ENCODE assay signal across 1 cellular context in genomic region chr2:234802071-234802844, GRCh38.
TF ChIP-seq lines count a peak whose summit lies in the region.

No MANE protein-coding gene starts in this region.

TF ChIP-seq in HepG2, 621 proteins besides CTCF, POLR2A, EP300 and RAD21 (continued from another document and continues in another):
- no peak for TF ChIP-seq GLMP (CRISPR knock-in tag; IDR thresholded peaks at IDR 0.05; ENCODE audit: borderline replicate concordance)
- no peak for TF ChIP-seq MBD4 (IDR thresholded peaks at IDR 0.05; ENCODE audit: borderline replicate concordance, low read length)
- no peak for TF ChIP-seq ZNF282 (IDR thresholded peaks at IDR 0.05; ENCODE audit: partially characterized antibody)
- no peak for TF ChIP-seq RFX5 (IDR thresholded peaks at IDR 0.05; ENCODE audit: low read depth, low read length)
- TF ChIP-seq ZXDC (CRISPR knock-in tag; IDR thresholded peaks at IDR 0.05), result no peak
- no peak for TF ChIP-seq ZNF235 (CRISPR knock-in tag; IDR thresholded peaks at IDR 0.05; ENCODE audit: borderline replicate concordance)
- 0 out of 2 replicates have a peak, but pooled peaks have one; percentile 39 for TF ChIP-seq HNF4G (IDR thresholded peaks at IDR 0.05; ENCODE audit: borderline replicate concordance, low read depth, low read length)
- no peak for TF ChIP-seq HNF4G (CRISPR knock-in tag; IDR thresholded peaks at IDR 0.05; ENCODE audit: borderline replicate concordance, low read depth)
- no peak for TF ChIP-seq MAF1 (CRISPR knock-in tag; IDR thresholded peaks at IDR 0.05; ENCODE audit: borderline replicate concordance)
- TF ChIP-seq ZNF20 (CRISPR knock-in tag; IDR thresholded peaks at IDR 0.05), result no peak
- no peak for TF ChIP-seq ZNF414 (CRISPR knock-in tag; IDR thresholded peaks at IDR 0.05)
- TF ChIP-seq FOXJ3 (CRISPR knock-in tag; IDR thresholded peaks at IDR 0.05; ENCODE audit: borderline replicate concordance), result 0 out of 2 replicates have a peak, but pooled peaks have one; percentile 9
- peak; percentile 57 for TF ChIP-seq TEAD3 (CRISPR knock-in tag; optimal IDR thresholded peaks at IDR 0.05; ENCODE audit: borderline replicate concordance)
- no peak for TF ChIP-seq ZNF580 (CRISPR knock-in tag; IDR thresholded peaks at IDR 0.05; ENCODE audit: borderline replicate concordance, low read depth)
- TF ChIP-seq ZNF296 (CRISPR knock-in tag; conservative IDR thresholded peaks at IDR 0.05), result no peak
- no peak for TF ChIP-seq RFXAP (CRISPR knock-in tag; IDR thresholded peaks at IDR 0.05; ENCODE audit: borderline replicate concordance)
- no peak for TF ChIP-seq HNF1B (CRISPR knock-in tag; IDR thresholded peaks at IDR 0.05)
- peak; percentile 16; the same call in 1 of the 2 replicates for TF ChIP-seq MAX (IDR thresholded peaks at IDR 0.05)
- no peak for TF ChIP-seq ZNF747 (CRISPR knock-in tag; IDR thresholded peaks at IDR 0.05; ENCODE audit: borderline replicate concordance)
- peak; percentile 27; the same call in 1 of the 2 replicates for TF ChIP-seq RARA (CRISPR knock-in tag; IDR thresholded peaks at IDR 0.05)
- TF ChIP-seq ZNF30 (CRISPR knock-in tag; IDR thresholded peaks at IDR 0.05), result no peak
- peak; percentile 48 for TF ChIP-seq AHDC1 (CRISPR knock-in tag; IDR thresholded peaks at IDR 0.05; ENCODE audit: borderline replicate concordance)
- no peak for TF ChIP-seq ZFP37 (CRISPR knock-in tag; IDR thresholded peaks at IDR 0.05; ENCODE audit: borderline replicate concordance)
- peak; percentile 61; the same call in 1 of the 2 replicates for TF ChIP-seq ZMYM3 (CRISPR knock-in tag; IDR thresholded peaks at IDR 0.05)
- TF ChIP-seq HNRNPK (IDR thresholded peaks at IDR 0.05; ENCODE audit: low read depth, low read length, poor library complexity, severe bottlenecking), result no peak
- TF ChIP-seq ZNF317 (CRISPR knock-in tag; IDR thresholded peaks at IDR 0.05), result no peak
- TF ChIP-seq PAXIP1 (CRISPR knock-in tag; conservative IDR thresholded peaks at IDR 0.05), result peak; percentile 71
- TF ChIP-seq ELF1 (CRISPR knock-in tag; IDR thresholded peaks at IDR 0.05), result no peak
- TF ChIP-seq ZNF598 (CRISPR knock-in tag; IDR thresholded peaks at IDR 0.05; ENCODE audit: borderline replicate concordance), result no peak
- peak; percentile 74 for TF ChIP-seq HNF4A (CRISPR knock-in tag; IDR thresholded peaks at IDR 0.05)
